In the genomic region with DNA sequence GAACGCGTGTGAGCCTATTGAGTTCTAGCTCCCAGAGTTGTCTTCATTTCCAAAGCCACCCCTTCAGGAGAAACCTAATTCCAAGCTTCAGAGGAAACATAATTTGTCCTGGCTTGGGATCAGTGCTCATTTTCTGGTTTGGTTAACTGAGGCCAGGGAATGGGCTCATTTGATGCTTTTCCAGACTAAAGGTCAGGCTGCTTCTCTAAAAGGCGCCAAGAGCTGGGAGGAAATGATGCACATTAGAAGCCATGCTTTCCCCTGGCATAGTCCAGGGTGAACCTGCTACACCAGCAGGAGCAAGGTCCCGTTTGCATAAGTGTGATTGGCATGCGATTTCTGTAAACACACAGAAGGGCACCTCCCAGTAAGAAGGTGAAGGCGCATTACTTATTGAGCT, we compare ENCODE assay signal across 26 cellular contexts.
"Had no signal": no experiment of that assay in that cellular context is flagged by ENCODE, and none has a peak within 500 bp of the region (broad histone marks: within the 10 kb centered on the region; RNA-seq: fewer than 3 reads in every experiment).

No MANE protein-coding gene starts in this region.

- H3K27me3 Mint-ChIP-seq: stimulated activated naive B cell treated with anti-CD40 and anti-IgM and Interleukin-4, amounts not matched to agents 10 μg/mL and 1 μg/mL and 100 μg/mL, for 72 hours; stimulated activated naive CD8-positive, alpha-beta T cell treated with anti-CD3 and anti-CD28 coated beads, Interleukin-15, Interleukin-2, amounts not matched to agents 100 ng/mL and 50 ng/mL, for 24 hours had no signal

- H3K4me1 ChIP-seq: pancreas, prostate gland, right lobe of liver, sigmoid colon, stomach, thyroid gland, tibial nerve, upper lobe of left lung, vagina had no signal

- H3K4me1 Mint-ChIP-seq: natural killer cell; nephron; stimulated activated effector memory CD8-positive, alpha-beta T cell treated with anti-CD3 and anti-CD28 coated beads, Interleukin-12 subunit alpha, Interleukin-12 subunit beta, amount 100 ng/mL, for 72 hours; stimulated activated naive B cell treated with anti-CD40 and anti-IgM and Interleukin-4, amounts not matched to agents 10 μg/mL and 1 μg/mL and 100 μg/mL, for 72 hours had no signal

- H3K27ac ChIP-seq: neutrophil, pancreas, prostate gland, right lobe of liver, sigmoid colon, stomach, thoracic aorta, thyroid gland, tibial nerve, upper lobe of left lung, vagina had no signal

- H3K27ac Mint-ChIP-seq: natural killer cell; nephron; stimulated activated effector memory CD8-positive, alpha-beta T cell treated with anti-CD3 and anti-CD28 coated beads, Interleukin-12 subunit alpha, Interleukin-12 subunit beta, amount 100 ng/mL, for 72 hours; stimulated activated naive B cell treated with anti-CD40 and anti-IgM and Interleukin-4, amounts not matched to agents 10 μg/mL and 1 μg/mL and 100 μg/mL, for 72 hours; stimulated activated naive CD8-positive, alpha-beta T cell treated with anti-CD3 and anti-CD28 coated beads, Interleukin-15, Interleukin-2, amounts not matched to agents 100 ng/mL and 50 ng/mL, for 24 hours had no signal

- H3K4me3 ChIP-seq: pancreas, prostate gland, right lobe of liver, sigmoid colon, stomach, thoracic aorta, thyroid gland, tibial nerve, upper lobe of left lung, vagina had no signal

- H3K27me3 ChIP-seq: neutrophil, pancreas, right lobe of liver, sigmoid colon, stomach, thyroid gland, tibial nerve, upper lobe of left lung, vagina had no signal

- H3K36me3 ChIP-seq: neutrophil, pancreas, prostate gland, right lobe of liver, stomach, thoracic aorta, thyroid gland, upper lobe of left lung, vagina had no signal

- FAIRE-seq: pancreas, small intestine, urothelium cell line had no signal

- H3K9me3 ChIP-seq: neutrophil, pancreas, prostate gland, right lobe of liver, thoracic aorta, thyroid gland, tibial nerve, upper lobe of left lung, vagina had no signal

- H3K4me3 Mint-ChIP-seq: natural killer cell; nephron; stimulated activated effector memory CD8-positive, alpha-beta T cell treated with anti-CD3 and anti-CD28 coated beads, Interleukin-12 subunit alpha, Interleukin-12 subunit beta, amount 100 ng/mL, for 72 hours; stimulated activated naive B cell treated with anti-CD40 and anti-IgM and Interleukin-4, amounts not matched to agents 10 μg/mL and 1 μg/mL and 100 μg/mL, for 72 hours; stimulated activated naive CD8-positive, alpha-beta T cell treated with anti-CD3 and anti-CD28 coated beads, Interleukin-15, Interleukin-2, amounts not matched to agents 100 ng/mL and 50 ng/mL, for 24 hours had no signal

- H3K9me3 Mint-ChIP-seq: nephron had no signal

- DNase-seq: natural killer cell; nucleus accumbens; pancreas; right cardiac atrium; right lobe of liver; sigmoid colon; small intestine; stimulated activated CD4-positive, alpha-beta T cell treated with anti-CD3 and anti-CD28 coated beads, Interleukin-15, amount 100 ng/mL, for 24 hours; stimulated activated CD4-positive, alpha-beta T cell treated with anti-CD3 and anti-CD28 coated beads, Interleukin-2, amount 100 ng/mL, for 24 hours; stimulated activated CD4-positive, alpha-beta T cell treated with anti-CD3 and anti-CD28 coated beads, Interleukin-2, amount 100 ng/mL, for 48 hours; stimulated activated CD4-positive, alpha-beta T cell treated with anti-CD3 and anti-CD28 coated beads, Interleukin-4, amount 100 ng/mL, for 24 hours; stimulated activated naive B cell treated with anti-CD40 and anti-IgM and Interleukin-4, amounts not matched to agents 10 μg/mL and 1 μg/mL and 100 μg/mL, for 72 hours; stimulated activated naive CD4-positive, alpha-beta T cell treated with Interleukin-2 at 50 U/mL for 16 hours; stomach; thyroid gland; trophoblast cell; upper lobe of left lung had no signal

- H3K36me3 Mint-ChIP-seq: natural killer cell; stimulated activated effector memory CD8-positive, alpha-beta T cell treated with anti-CD3 and anti-CD28 coated beads, Interleukin-12 subunit alpha, Interleukin-12 subunit beta, amount 100 ng/mL, for 72 hours; stimulated activated naive B cell treated with anti-CD40 and anti-IgM and Interleukin-4, amounts not matched to agents 10 μg/mL and 1 μg/mL and 100 μg/mL, for 72 hours had no signal
